ENCODE assay signal across 26 cellular contexts in genomic region chr13:51900471-51900870, GRCh38. TPM values are rescaled to one million over a fixed set of nuclear protein-coding genes. Genes with fewer than 3 reads are reported as not detected.
DNase-seq lines count a peak whose midpoint lies in the region; ATAC-seq, FAIRE-seq and TF ChIP-seq lines count a peak whose summit lies in the region.
"Had no signal": no experiment of that assay in that cellular context is flagged by ENCODE, and none has a peak within 500 bp of the region (broad histone marks: within the 10 kb centered on the region; RNA-seq: fewer than 3 reads in every experiment).

No MANE protein-coding gene starts in this region.

- intact Hi-C loops in HepG2 (cut with micrococcal nuclease; ENCODE audit: unreplicated experiment): no loop called here
- intact Hi-C loops in right lobe of liver (cut with DNase I): no loop called here
- intact Hi-C loops in K562 (cut with micrococcal nuclease): no loop called here

- peaks cover 3 to 24% of the 10 kb centered on the region in 2 experiments; a peak in 4 of 5 replicates for H3K36me3 ChIP-seq in HepG2 (replicated peaks in 1 of 2; ENCODE audit: control insufficient read depth in 1 of 2, insufficient read depth in 2 of 2, low read length in 2 of 2)
- H3K36me3 ChIP-seq in right lobe of liver: peaks cover 0 to 2% (median 0%) of the 10 kb centered on the region in 4 donors
- no peaks in the 10 kb centered on the region; the same call in 2 of the 3 replicates for H3K36me3 ChIP-seq in K562 (ENCODE audit: control insufficient read depth, insufficient read depth, low read length)
- H3K36me3 ChIP-seq: BE2C, BLaER1 had no signal

- POLR2A ChIA-PET in HepG2 (lab: Yijun Ruan, JAX): no interaction called here
- POLR2A ChIA-PET in K562 (lab: Yijun Ruan, JAX): no interaction called here

- BruUV-seq in HepG2 (replicated peaks; lab: Mats Ljungman, UMichigan): no TSS peak
- BruUV-seq in K562 (replicated peaks; lab: Mats Ljungman, UMichigan): no TSS peak

- FAIRE-seq in HepG2 (lab: Jason Lieb, UNC): no peak
- no peak for FAIRE-seq in K562 (lab: Jason Lieb, UNC)
- FAIRE-seq: G401.6, GM12891, GM19239 had no signal

- H3K9me1 ChIP-seq in K562 (ENCODE audit: control insufficient read depth, insufficient read depth, low read length): no peaks in the 10 kb centered on the region

- H3K9me3 ChIP-seq in HepG2 (ENCODE audit: low read length) (no peaks in the 10 kb centered on the region), right lobe of liver (no peaks in the 10 kb centered on the region), K562 (replicated peaks; ENCODE audit: control insufficient read depth, insufficient read depth, low read depth, low read length) (no peaks in the 10 kb centered on the region)
- H3K9me3 ChIP-seq: BE2C, BLaER1 had no signal

- ATAC-seq in HepG2: no peak
- no peak for ATAC-seq in right lobe of liver
- ATAC-seq in K562: no peak
- ATAC-seq in GM21619 (IDR thresholded peaks at IDR 0.05; ENCODE audit: unreplicated experiment): no peak

- no peak for TF ChIP-seq EP300 in HepG2 (IDR thresholded peaks at IDR 0.05; ENCODE audit: low read depth in 2 of 2, low read length in 2 of 2)
- TF ChIP-seq EP300 in HepG2 (CRISPR knock-in tag; IDR thresholded peaks at IDR 0.05; ENCODE audit: borderline replicate concordance): no peak
- TF ChIP-seq EP300 in K562 (IDR thresholded peaks at IDR 0.05; ENCODE audit: low read length): no peak

- CTCF ChIA-PET in HepG2 (lab: Yijun Ruan, JAX; ENCODE audit: low intra/inter-chr PET ratio, low total read pairs) (no interaction called here), K562 (lab: Yijun Ruan, JAX; ENCODE audit: low intra/inter-chr PET ratio) (no interaction called here)

- H3K4me1 ChIP-seq in HepG2 (ENCODE audit: insufficient read depth, low read length): no peaks in the 10 kb centered on the region
- no peaks in the 10 kb centered on the region for H3K4me1 ChIP-seq in right lobe of liver
- H3K4me1 ChIP-seq in K562 (replicated peaks in 1 of 2; ENCODE audit: control insufficient read depth in 2 of 2, insufficient read depth in 2 of 2, low read length in 2 of 2): peaks cover 3 to 4% of the 10 kb centered on the region in 2 experiments; a peak in 3 of 5 replicates
- H3K4me1 ChIP-seq: BE2C had no signal

- H3K79me2 ChIP-seq in HepG2 (ENCODE audit: insufficient read depth, low read length) (no peaks in the 10 kb centered on the region), K562 (ENCODE audit: control insufficient read depth, insufficient read depth, low read length) (no peaks in the 10 kb centered on the region)

- no peaks in the 10 kb centered on the region for H3K27me3 ChIP-seq in HepG2 (ENCODE audit: control insufficient read depth in 1 of 2, insufficient read depth in 2 of 2, low read length in 2 of 2)
- no peaks in the 10 kb centered on the region for H3K27me3 ChIP-seq in right lobe of liver
- H3K27me3 ChIP-seq in K562 (ENCODE audit: control insufficient read depth in 2 of 2, insufficient read depth in 2 of 2, low read length in 2 of 2): no peaks in the 10 kb centered on the region
- H3K27me3 ChIP-seq: BE2C, BLaER1 had no signal

- H4K20me1 ChIP-seq in HepG2 (ENCODE audit: insufficient read depth, low read length) (no peaks in the 10 kb centered on the region), K562 (replicated peaks; ENCODE audit: control insufficient read depth, insufficient read depth, low read length) (no peaks in the 10 kb centered on the region)
- H4K20me1 ChIP-seq: BLaER1 had no signal

- TF ChIP-seq CTCF in HepG2 (CRISPR knock-in tag; IDR thresholded peaks at IDR 0.05): no peak
- no peak for TF ChIP-seq CTCF in right lobe of liver (IDR thresholded peaks at IDR 0.05)
- TF ChIP-seq CTCF in K562 (IDR thresholded peaks at IDR 0.05 in 2 of 3, conservative IDR thresholded peaks at IDR 0.05 in 1 of 3; ENCODE audit: insufficient read depth in 2 of 3, low read depth in 1 of 3, low read length in 3 of 3): no peak

- 97% methylated on average over 1 of the region's 1 CpG for WGBS in HepG2 (ENCODE audit: low lambda C conversion rate)
- WGBS in right lobe of liver (ENCODE audit: insufficient coverage, low coverage, low lambda C conversion rate, missing lambda C conversion rate): no CpG with 5 or more reads among the region's 1 CpG
- WGBS in K562 (ENCODE audit: insufficient coverage, low coverage, missing lambda C conversion rate): 83% methylated on average over 1 of the region's 1 CpG

- H2AFZ ChIP-seq in HepG2 (ENCODE audit: low read length) (no peak overlapping the region), K562 (ENCODE audit: low read depth, low read length) (no peak overlapping the region)

- H3K9ac ChIP-seq in HepG2 (ENCODE audit: insufficient read depth, low read depth, low read length) (no peak overlapping the region), K562 (ENCODE audit: insufficient read depth in 1 of 2, low read depth in 2 of 2, low read length in 2 of 2) (no peak overlapping the region)
- H3K9ac ChIP-seq: BLaER1 had no signal

- no peak overlapping the region for H3K4me3 ChIP-seq in HepG2 (replicated peaks in 1 of 3; ENCODE audit: insufficient read depth in 1 of 3, low read depth in 2 of 3, low read length in 3 of 3)
- H3K4me3 ChIP-seq in right lobe of liver: no peak overlapping the region
- H3K4me3 ChIP-seq in K562: no peak overlapping the region
- H3K4me3 ChIP-seq: BLaER1 had no signal

- DNase-seq in HepG2 (ENCODE audit: low spot score): no peak
- DNase-seq in right lobe of liver: no peak
- DNase-seq in NCI-H526 (lab: John Stamatoyannopoulos, UW): peak; percentile 50 to 60
- no peak for DNase-seq in K562 (ENCODE audit: extremely low read depth in 1 of 4, low spot score in 3 of 4)
- no peak for DNase-seq in NCI-H2107 treated with DMSO at 0.1 percent for 48 hours (lab: John Stamatoyannopoulos, UW; ENCODE audit: unreplicated experiment)
- DNase-seq: ACHN; BE2C; C1 segment of cervical spinal cord; CD4-positive, alpha-beta memory T cell; CD4-positive, CD25-positive, alpha-beta regulatory T cell; CD8-positive, alpha-beta memory T cell; COR-L47; DMS 273 treated with DMSO at 0.1 percent for 48 hours; DMS153; DMS79 treated with DMSO at 0.1 percent for 48 hours; GF-D8 had no signal

- TF ChIP-seq POLR2A in HepG2 (IDR thresholded peaks at IDR 0.05; ENCODE audit: insufficient read depth in 1 of 2, low read depth in 2 of 2, low read length in 2 of 2) (no peak), right lobe of liver (IDR thresholded peaks at IDR 0.05) (no peak), K562 (conservative IDR thresholded peaks at IDR 0.05) (no peak)

- TF ChIP-seq RAD21 in HepG2 (CRISPR knock-in tag; IDR thresholded peaks at IDR 0.05) (no peak), K562 (CRISPR knock-in tag; conservative IDR thresholded peaks at IDR 0.05 in 1 of 2, IDR thresholded peaks at IDR 0.05 in 1 of 2) (no peak)

- H3K4me2 ChIP-seq in HepG2 (ENCODE audit: low read depth, low read length) (no peak overlapping the region), K562 (ENCODE audit: insufficient read depth, low read length) (no peak overlapping the region)

- H3K27ac ChIP-seq in HepG2 (ENCODE audit: extremely low read length, insufficient read depth, low read length) (no peak overlapping the region), right lobe of liver (no peak overlapping the region), K562 (ENCODE audit: extremely low read depth, low read depth, low read length) (no peak overlapping the region)
- H3K27ac ChIP-seq: 22Rv1, BLaER1 had no signal

- in situ Hi-C loops in HepG2 (cut with HindIII; ENCODE audit: extremely low pct_ligation_motif_present, low pct_unique_long_range_greater_than_20kb): no loop called here
- in situ Hi-C loops in K562 (cut with MboI): no loop called here

RNA-seq across cellular contexts. Expression of gene CCDC70, which starts 38.7 kb away (rescaled TPM):
- 0.13 TPM in 1 of 2 replicates, not detected in the other for total RNA-seq in HepG2 (2016; rRNA removed; fragmentation: Illumina TruSeq; extraction: Trizol)
- not detected in 2 replicates for total RNA-seq in HepG2 (2016; cell fraction: cytosol; rRNA removed; fragmentation: Illumina TruSeq; extraction: Trizol; ENCODE audit: low read depth)
- not detected in 2 replicates for total RNA-seq in HepG2 (2016; cell fraction: insoluble cytoplasmic fraction; rRNA removed; fragmentation: Illumina TruSeq; extraction: Trizol)
- not detected in 2 replicates for total RNA-seq in HepG2 (2016; cell fraction: membrane; rRNA removed; fragmentation: Illumina TruSeq; extraction: Trizol)
- total RNA-seq in HepG2 (2016; cell fraction: nucleus; rRNA removed; fragmentation: Illumina TruSeq; extraction: Trizol): not detected in 2 replicates
- polyA plus RNA-seq in HepG2 (2011; rRNA removed): not detected in 2 replicates
- polyA plus RNA-seq in HepG2 (2011; cell fraction: cytosol; rRNA removed): 0.05 and 0.07 TPM in 2 replicates
- not detected in 2 replicates for polyA plus RNA-seq in HepG2 (2011; cell fraction: nucleus; rRNA removed)
- polyA plus RNA-seq in HepG2 (2012): not detected in 2 replicates
- polyA plus RNA-seq in HepG2 (2016; cell fraction: cytosol; fragmentation: Illumina TruSeq; extraction: Trizol; ENCODE audit: low read depth): not detected in 2 replicates
- polyA plus RNA-seq in HepG2 (2016; cell fraction: insoluble cytoplasmic fraction; fragmentation: Illumina TruSeq; extraction: Trizol; ENCODE audit: low read depth): not detected in 2 replicates
- not detected in 2 replicates for polyA plus RNA-seq in HepG2 (2016; cell fraction: membrane; fragmentation: Illumina TruSeq; extraction: Trizol; ENCODE audit: low read depth)
- polyA plus RNA-seq in HepG2 (2016; cell fraction: nucleus; fragmentation: Illumina TruSeq; extraction: Trizol; ENCODE audit: insufficient read depth, low read depth): not detected in 2 replicates
- polyA minus RNA-seq in HepG2 (2011; rRNA and poly(A)+ RNA removed; ENCODE audit: low replicate concordance): 0.64 TPM in 1 of 2 replicates, not detected in the other
- not detected in 2 replicates for polyA minus RNA-seq in HepG2 (2011; cell fraction: cytosol; rRNA and poly(A)+ RNA removed)
- polyA minus RNA-seq in HepG2 (2011; cell fraction: nucleus; rRNA and poly(A)+ RNA removed): not detected in 2 replicates
- total RNA-seq in right lobe of liver: not detected
- total RNA-seq in K562 (2011; cell fraction: chromatin; rRNA removed; ENCODE audit: low replicate concordance): not detected in 2 replicates
- total RNA-seq in K562 (2011; cell fraction: nucleolus; rRNA removed): not detected in 2 replicates
- not detected in 2 replicates for total RNA-seq in K562 (2011; cell fraction: nucleoplasm; rRNA removed)
- total RNA-seq in K562 (2014; rRNA removed): not detected in 2 replicates
- total RNA-seq in K562 (2014; rRNA removed; fragmentation: Illumina TruSeq; extraction: Trizol): not detected in 2 replicates
- total RNA-seq in K562 (2015; rRNA removed; fragmentation: Illumina TruSeq; extraction: Trizol): 0.19 TPM in 1 of 2 replicates, not detected in the other
- not detected in 2 replicates for total RNA-seq in K562 (2021)
- polyA plus RNA-seq in K562 (2011; rRNA removed): not detected in 2 replicates
- polyA plus RNA-seq in K562 (2011; cell fraction: cytosol; rRNA removed): not detected in 2 replicates
- not detected in 2 replicates for polyA plus RNA-seq in K562 (2011; cell fraction: nucleus; rRNA removed)
- 0.17 and 0.25 TPM in 2 replicates for polyA plus RNA-seq in K562 (2012)
- not detected in 2 replicates for polyA plus RNA-seq in K562 (2014; fragmentation: Illumina TruSeq; extraction: Trizol)
- not detected for polyA plus RNA-seq in K562 (2014; fragmentation: Nextera tagmentation; extraction: Ambion mirVana)
- not detected in 2 replicates for polyA plus RNA-seq in K562 (2014; rRNA removed)
- polyA minus RNA-seq in K562 (2011; rRNA and poly(A)+ RNA removed): not detected in 2 replicates
- polyA minus RNA-seq in K562 (2011; cell fraction: cytosol; rRNA and poly(A)+ RNA removed): not detected in 2 replicates
- polyA minus RNA-seq in K562 (2011; cell fraction: nucleus; rRNA and poly(A)+ RNA removed): not detected in 2 replicates
- total RNA-seq: A172; A673; CD4-positive, alpha-beta memory T cell; CD4-positive, CD25-positive, alpha-beta regulatory T cell; CD8-positive, alpha-beta memory T cell had no signal
- polyA plus RNA-seq: AG04450; CD14-positive monocyte; CD4-positive, alpha-beta memory T cell; CD4-positive, CD25-positive, alpha-beta regulatory T cell; CD8-positive, alpha-beta memory T cell had no signal

RNA-seq across cellular contexts. Expression of gene TMEM272, which starts 55.5 kb away (rescaled TPM):
- total RNA-seq in HepG2 (2016; rRNA removed; fragmentation: Illumina TruSeq; extraction: Trizol) (0.18 and 0.62 TPM in 2 replicates), right lobe of liver (under 1 TPM in 5 of 6 experiments, not detected in 1; 0.06 to 0.53 (median 0.33) TPM), K562 (2014; rRNA removed) (0.04 TPM in 1 of 2 replicates, not detected in the other), K562 (2014; rRNA removed; fragmentation: Illumina TruSeq; extraction: Trizol) (0.04 and 0.06 TPM in 2 replicates), K562 (2015; rRNA removed; fragmentation: Illumina TruSeq; extraction: Trizol) (0.11 and 0.15 TPM in 2 replicates), K562 (2021) (0.09 and 0.16 TPM in 2 replicates)
- not detected in 2 replicates for total RNA-seq in HepG2 (2016; cell fraction: cytosol; rRNA removed; fragmentation: Illumina TruSeq; extraction: Trizol; ENCODE audit: low read depth)
- total RNA-seq in HepG2 (2016; cell fraction: insoluble cytoplasmic fraction; rRNA removed; fragmentation: Illumina TruSeq; extraction: Trizol): 0.07 and 0.58 TPM in 2 replicates
- total RNA-seq in HepG2 (2016; cell fraction: membrane; rRNA removed; fragmentation: Illumina TruSeq; extraction: Trizol): 0.03 and 0.37 TPM in 2 replicates
- total RNA-seq in HepG2 (2016; cell fraction: nucleus; rRNA removed; fragmentation: Illumina TruSeq; extraction: Trizol): 2.0 and 2.1 TPM in 2 replicates
- polyA plus RNA-seq in HepG2 (2011; rRNA removed) (0.37 and 0.52 TPM in 2 replicates), K562 (2011; rRNA removed) (0.04 and 0.07 TPM in 2 replicates), K562 (2014; fragmentation: Illumina TruSeq; extraction: Trizol) (0.06 and 0.15 TPM in 2 replicates), K562 (2014; fragmentation: Nextera tagmentation; extraction: Ambion mirVana) (under 1 TPM in 1 of 2 experiments, not detected in 1; 0.07 TPM), K562 (2014; rRNA removed) (0.05 and 0.09 TPM in 2 replicates)
- polyA plus RNA-seq in HepG2 (2011; cell fraction: cytosol; rRNA removed): 0.07 and 0.09 TPM in 2 replicates
- 1.9 and 2.3 TPM in 2 replicates for polyA plus RNA-seq in HepG2 (2011; cell fraction: nucleus; rRNA removed)
- 0.20 and 0.34 TPM in 2 replicates for polyA plus RNA-seq in HepG2 (2012)
- 0.03 TPM in 1 of 2 replicates, not detected in the other for polyA plus RNA-seq in HepG2 (2016; cell fraction: cytosol; fragmentation: Illumina TruSeq; extraction: Trizol; ENCODE audit: low read depth)
- polyA plus RNA-seq in HepG2 (2016; cell fraction: insoluble cytoplasmic fraction; fragmentation: Illumina TruSeq; extraction: Trizol; ENCODE audit: low read depth): 0.17 and 0.24 TPM in 2 replicates
- 0.03 TPM in 1 of 2 replicates, not detected in the other for polyA plus RNA-seq in HepG2 (2016; cell fraction: membrane; fragmentation: Illumina TruSeq; extraction: Trizol; ENCODE audit: low read depth)
- 2.5 and 3.1 TPM in 2 replicates for polyA plus RNA-seq in HepG2 (2016; cell fraction: nucleus; fragmentation: Illumina TruSeq; extraction: Trizol; ENCODE audit: insufficient read depth, low read depth)
- polyA minus RNA-seq in HepG2 (2011; rRNA and poly(A)+ RNA removed; ENCODE audit: low replicate concordance): 1.3 TPM in 1 of 2 replicates, not detected in the other
- not detected in 2 replicates for polyA minus RNA-seq in HepG2 (2011; cell fraction: cytosol; rRNA and poly(A)+ RNA removed)
- 2.7 and 3.2 TPM in 2 replicates for polyA minus RNA-seq in HepG2 (2011; cell fraction: nucleus; rRNA and poly(A)+ RNA removed)
- total RNA-seq in K562 (2011; cell fraction: chromatin; rRNA removed; ENCODE audit: low replicate concordance): 0.30 and 0.48 TPM in 2 replicates
- 0.13 and 0.17 TPM in 2 replicates for total RNA-seq in K562 (2011; cell fraction: nucleolus; rRNA removed)
- 0.44 and 0.53 TPM in 2 replicates for total RNA-seq in K562 (2011; cell fraction: nucleoplasm; rRNA removed)
- polyA plus RNA-seq in K562 (2011; cell fraction: cytosol; rRNA removed): 0.01 and 0.06 TPM in 2 replicates
- polyA plus RNA-seq in K562 (2011; cell fraction: nucleus; rRNA removed): 0.40 and 0.91 TPM in 2 replicates
- 0.09 and 0.11 TPM in 2 replicates for polyA plus RNA-seq in K562 (2012)
- 0.07 and 0.21 TPM in 2 replicates for polyA minus RNA-seq in K562 (2011; rRNA and poly(A)+ RNA removed)
- polyA minus RNA-seq in K562 (2011; cell fraction: cytosol; rRNA and poly(A)+ RNA removed): not detected in 2 replicates
- 0.13 and 0.33 TPM in 2 replicates for polyA minus RNA-seq in K562 (2011; cell fraction: nucleus; rRNA and poly(A)+ RNA removed)
- total RNA-seq: A172, A673 had no signal
- polyA plus RNA-seq: AG04450, CD14-positive monocyte had no signal

Comparison
In these comparisons a context has a peak if more than half of its experiments do, and no peak if none do; other contexts are left out.
1. DNase-seq: peak in NCI-H526 (2 of 2); none in HepG2 (single experiment), right lobe of liver (0 of 3), K562 (0 of 4) and NCI-H2107 treated with DMSO at 0.1 percent for 48 hours (single experiment).
2. Of the 241 proteins assayed by ChIP-seq in both HepG2 and K562: peak only in HepG2: MAFK; only in K562: MAFG; in both: MAFF; in neither: 238.